10 cellular contexts compared by ENCODE assay signal in the genomic region with DNA sequence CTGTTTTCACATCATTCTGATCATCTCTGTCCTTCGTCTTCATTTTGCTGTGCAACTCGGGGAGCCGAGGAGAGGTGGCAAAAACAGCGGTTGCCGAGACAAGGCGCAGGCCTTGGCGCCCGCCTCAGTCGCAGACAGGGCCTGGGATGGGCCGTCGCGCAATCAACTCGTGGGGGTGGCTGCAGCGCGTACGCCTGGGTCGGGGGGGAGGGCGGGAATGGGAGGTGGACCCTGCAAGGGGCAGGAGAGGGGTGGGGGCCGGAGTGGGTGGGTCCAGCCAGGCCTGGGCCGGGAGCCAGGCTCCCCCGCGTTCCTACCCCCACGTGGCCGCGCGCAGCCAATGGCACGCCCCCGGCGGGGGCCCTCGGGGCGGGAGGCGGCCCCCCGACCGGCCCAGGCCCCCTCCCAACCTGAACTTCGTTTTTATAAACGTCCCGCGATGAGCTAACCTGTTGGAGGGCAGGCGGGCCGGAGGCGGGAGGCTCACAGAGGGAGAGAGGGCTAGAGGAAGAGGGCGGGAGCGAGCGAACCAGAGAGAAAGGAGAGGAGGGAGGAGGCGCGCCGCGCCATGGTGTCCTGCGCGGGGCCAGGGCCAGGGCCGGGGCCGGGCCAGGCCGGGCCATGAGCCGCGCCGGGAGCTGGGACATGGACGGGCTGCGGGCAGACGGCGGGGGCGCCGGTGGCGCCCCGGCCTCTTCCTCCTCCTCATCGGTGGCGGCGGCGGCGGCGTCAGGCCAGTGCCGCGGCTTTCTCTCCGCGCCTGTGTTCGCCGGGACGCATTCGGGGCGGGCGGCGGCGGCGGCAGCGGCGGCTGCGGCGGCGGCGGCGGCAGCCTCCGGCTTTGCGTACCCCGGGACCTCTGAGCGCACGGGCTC. TPM values are rescaled to one million over a fixed set of nuclear protein-coding genes. Genes with fewer than 3 reads are reported as not detected.
DNase-seq lines count a peak whose midpoint lies in the region; ATAC-seq lines count a peak whose summit lies in the region.
"Had no signal": no experiment of that assay in that cellular context is flagged by ENCODE, and none has a peak within 500 bp of the region (broad histone marks: within the 10 kb centered on the region; RNA-seq: fewer than 3 reads in every experiment).

A gene (plus strand): TSS at position 452 of the 875 bp plus-strand sequence. CDS start 170 bp downstream, at position 622.

- no peaks in the 10 kb centered on the region for H3K36me3 ChIP-seq in subcutaneous abdominal adipose tissue (ENCODE audit: control insufficient read depth in 5 of 5, insufficient read depth in 5 of 5, low read length in 5 of 5)

- H3K27me3 ChIP-seq in subcutaneous abdominal adipose tissue (ENCODE audit: control insufficient read depth in 5 of 5, insufficient read depth in 4 of 5, low read length in 5 of 5), result peaks cover 81 to 95% (median 85%) of the 10 kb centered on the region in 5 donors

- ATAC-seq in HG03139 (IDR thresholded peaks at IDR 0.05; ENCODE audit: unreplicated experiment), result no peak
- ATAC-seq: Panc1 had no signal

- peaks cover 2 to 39% (median 34%) of the 10 kb centered on the region in 5 donors for H3K4me1 ChIP-seq in subcutaneous abdominal adipose tissue (ENCODE audit: control insufficient read depth in 5 of 5, insufficient read depth in 5 of 5, low read length in 5 of 5)

- DNase-seq in activated effector memory CD4-positive, alpha-beta T cell treated with anti-CD3 and anti-CD28 coated beads, Interleukin-2, amount 50 U/mL, for 16 hours, result peak; percentile 60
- no peak for DNase-seq in activated effector memory CD4-positive, alpha-beta T cell treated with Interleukin-2 at 50 U/mL for 16 hours
- DNase-seq in RPMI7951 (ENCODE audit: low read depth), result peak; percentile 40
- no peak for DNase-seq in NCI-H1105 treated with DMSO at 0.1 percent for 48 hours (lab: John Stamatoyannopoulos, UW)
- no peak for DNase-seq in UCSD-AML1 (lab: John Stamatoyannopoulos, UW; ENCODE audit: unreplicated experiment)

- peaks cover 0 to 2% (median 0%) of the 10 kb centered on the region in 5 donors for H3K9me3 ChIP-seq in subcutaneous abdominal adipose tissue (ENCODE audit: control insufficient read depth in 5 of 5, low read length in 5 of 5)

- peak within 1 kb of the TSS; percentile 8 for H3K4me3 ChIP-seq in iPS-11a (ENCODE audit: low read depth, low read length)
- peak within 1 kb of the TSS in 4 of 5 donors; percentile 32 to 64 (median 44) for H3K4me3 ChIP-seq in subcutaneous abdominal adipose tissue (ENCODE audit: low read depth in 1 of 5, low read length in 5 of 5)

- H3K27ac ChIP-seq in subcutaneous abdominal adipose tissue (ENCODE audit: low read depth, low read length), result no peak within 1 kb of the TSS

- no peak within 1 kb of the TSS for H3K9ac ChIP-seq in subcutaneous abdominal adipose tissue (ENCODE audit: low read length in 5 of 5)

RNA-seq across cellular contexts. Expression of the gene that starts here (rescaled TPM):
- total RNA-seq in RPMI7951 (2014; rRNA removed; shearing (Covaris generic)), result 1.2 and 2.6 TPM in 2 replicates
- total RNA-seq: fibroblast of lung had no signal

Comparison
In these comparisons a context has a peak if more than half of its experiments do, and no peak if none do; other contexts are left out.
1. DNase-seq: peak in activated effector memory CD4-positive, alpha-beta T cell treated with anti-CD3 and anti-CD28 coated beads, Interleukin-2, amount 50 U/mL, for 16 hours (single experiment) and RPMI7951 (single experiment); none in activated effector memory CD4-positive, alpha-beta T cell treated with Interleukin-2 at 50 U/mL for 16 hours (single experiment), NCI-H1105 treated with DMSO at 0.1 percent for 48 hours (single experiment) and UCSD-AML1 (single experiment).